In genomic region chr4:177119693-177120092, GRCh38 we compare ENCODE assay signal across 20 cellular contexts.
DNase-seq lines count a peak whose midpoint lies in the region; ATAC-seq, FAIRE-seq and TF ChIP-seq lines count a peak whose summit lies in the region.
"Had no signal": no experiment of that assay in that cellular context is flagged by ENCODE, and none has a peak within 500 bp of the region (broad histone marks: within the 10 kb centered on the region; RNA-seq: fewer than 3 reads in every experiment).

No MANE protein-coding gene starts in this region.

- ATAC-seq in aorta (ENCODE audit: low FRiP score), result peak; percentile 11
- ATAC-seq in GM18873 (IDR thresholded peaks at IDR 0.05; ENCODE audit: low FRiP score, unreplicated experiment), result no peak
- ATAC-seq: A549, Panc1 had no signal

- H3K4me1 ChIP-seq in left ventricle myocardium inferior, result no peaks in the 10 kb centered on the region
- H3K4me1 ChIP-seq in right atrium auricular region, result no peaks in the 10 kb centered on the region
- H3K4me1 ChIP-seq in astrocyte (ENCODE audit: insufficient read depth, low read length), result no peaks in the 10 kb centered on the region
- H3K4me1 ChIP-seq in aorta (ENCODE audit: control insufficient read depth in 1 of 2, insufficient read depth in 2 of 2, low read length in 2 of 2), result no peaks in the 10 kb centered on the region
- H3K4me1 ChIP-seq: A549 had no signal

- no peaks in the 10 kb centered on the region for H3K36me3 Mint-ChIP-seq in astrocyte (ENCODE audit: low read depth, unreplicated experiment)
- no peaks in the 10 kb centered on the region for H3K36me3 Mint-ChIP-seq in activated T-cell treated with anti-CD3 and anti-CD28 coated beads, Interleukin-2, amount 50 U/mL, for 24 hours (ENCODE audit: low read depth)
- H3K36me3 Mint-ChIP-seq: IgD-negative memory B cell had no signal

- H3K27ac ChIP-seq in left ventricle myocardium inferior (replicated peaks) (peak overlapping the region; percentile 15), right atrium auricular region (no peak overlapping the region), astrocyte (ENCODE audit: low read depth, low read length) (peak overlapping the region; percentile 19), aorta (ENCODE audit: low read depth in 1 of 2, low read length in 2 of 2) (peak overlapping the region in 1 of 2 donors; percentile 36)
- H3K27ac ChIP-seq: A549 had no signal

- no peak for FAIRE-seq in astrocyte (lab: Jason Lieb, UNC)
- FAIRE-seq: A549, G401.6 had no signal

- intact Hi-C loops in left ventricle myocardium inferior (cut with micrococcal nuclease) (no loop called here), aorta (cut with DNase I) (no loop called here)

- H2AFZ ChIP-seq in astrocyte (ENCODE audit: low read depth, low read length), result no peak overlapping the region

- no peaks in the 10 kb centered on the region for H3K4me1 Mint-ChIP-seq in astrocyte (ENCODE audit: low read depth, unreplicated experiment)
- H3K4me1 Mint-ChIP-seq in activated T-cell treated with anti-CD3 and anti-CD28 coated beads, Interleukin-2, amount 50 U/mL, for 24 hours (ENCODE audit: low read depth), result no peaks in the 10 kb centered on the region
- H3K4me1 Mint-ChIP-seq: B cell, IgD-negative memory B cell had no signal

- H3K36me3 ChIP-seq in left ventricle myocardium inferior (no peaks in the 10 kb centered on the region), right atrium auricular region (no peaks in the 10 kb centered on the region), astrocyte (ENCODE audit: insufficient read depth, low read length) (no peaks in the 10 kb centered on the region), aorta (ENCODE audit: control insufficient read depth in 1 of 2, insufficient read depth in 2 of 2, low read length in 1 of 2) (no peaks in the 10 kb centered on the region)

- H3K4me2 ChIP-seq in astrocyte (ENCODE audit: low read length), result no peak overlapping the region
- H3K4me2 ChIP-seq: A549 had no signal

- WGBS in aorta, 2 donors, result 51 to 52% methylated on average over 3 of the region's 3 CpGs

- no peaks in the 10 kb centered on the region for H4K20me1 ChIP-seq in astrocyte (ENCODE audit: insufficient read depth, low read length)

- H3K79me2 ChIP-seq in astrocyte (ENCODE audit: insufficient read depth, low read length), result no peaks in the 10 kb centered on the region

- no peak overlapping the region for H3K4me3 ChIP-seq in left ventricle myocardium inferior
- no peak overlapping the region for H3K4me3 ChIP-seq in right atrium auricular region
- no peak overlapping the region for H3K4me3 ChIP-seq in astrocyte (ENCODE audit: insufficient read depth, low read depth, low read length)
- H3K4me3 ChIP-seq in fibroblast of the aortic adventitia (ENCODE audit: low read depth, low read length), result peak overlapping the region; percentile 28
- no peak overlapping the region for H3K4me3 ChIP-seq in aorta (ENCODE audit: low read length in 2 of 2)
- H3K4me3 ChIP-seq: A549 had no signal

- H3K9ac ChIP-seq in astrocyte (ENCODE audit: low read length), result no peak overlapping the region

- no peak for TF ChIP-seq CTCF in left ventricle myocardium inferior (IDR thresholded peaks at IDR 0.05; ENCODE audit: borderline replicate concordance)
- no peak for TF ChIP-seq CTCF in right atrium auricular region (IDR thresholded peaks at IDR 0.05)
- no peak for TF ChIP-seq CTCF in astrocyte (IDR thresholded peaks at IDR 0.05; ENCODE audit: insufficient read depth, low read depth, low read length)
- TF ChIP-seq CTCF in fibroblast of the aortic adventitia (IDR thresholded peaks at IDR 0.05; ENCODE audit: insufficient read depth, low read length), result no peak

- no peaks in the 10 kb centered on the region for H3K27me3 Mint-ChIP-seq in astrocyte (ENCODE audit: low read depth, unreplicated experiment)
- H3K27me3 Mint-ChIP-seq in activated T-cell treated with anti-CD3 and anti-CD28 coated beads, Interleukin-2, amount 50 U/mL, for 24 hours, result no peaks in the 10 kb centered on the region
- H3K27me3 Mint-ChIP-seq: B cell; CD4-positive, alpha-beta T cell; IgD-negative memory B cell had no signal

- H3K27ac Mint-ChIP-seq in astrocyte (ENCODE audit: unreplicated experiment), result no peak overlapping the region
- no peak overlapping the region for H3K27ac Mint-ChIP-seq in activated T-cell treated with anti-CD3 and anti-CD28 coated beads, Interleukin-2, amount 50 U/mL, for 24 hours
- H3K27ac Mint-ChIP-seq: B cell; CD4-positive, alpha-beta T cell; IgD-negative memory B cell had no signal

- no peak overlapping the region for H3K4me3 Mint-ChIP-seq in astrocyte (ENCODE audit: unreplicated experiment)
- no peak overlapping the region for H3K4me3 Mint-ChIP-seq in activated T-cell treated with anti-CD3 and anti-CD28 coated beads, Interleukin-2, amount 50 U/mL, for 24 hours
- H3K4me3 Mint-ChIP-seq: B cell; CD4-positive, alpha-beta T cell; IgD-negative memory B cell had no signal

- H3K9me3 Mint-ChIP-seq in astrocyte (ENCODE audit: unreplicated experiment), result peaks cover 6% of the 10 kb centered on the region
- H3K9me3 Mint-ChIP-seq in activated T-cell treated with anti-CD3 and anti-CD28 coated beads, Interleukin-2, amount 50 U/mL, for 24 hours, result peaks cover 11% of the 10 kb centered on the region

- no peaks in the 10 kb centered on the region for H3K27me3 ChIP-seq in left ventricle myocardium inferior (ENCODE audit: low read depth)
- no peaks in the 10 kb centered on the region for H3K27me3 ChIP-seq in right atrium auricular region
- H3K27me3 ChIP-seq in astrocyte (ENCODE audit: insufficient read depth, low read length), result no peaks in the 10 kb centered on the region
- H3K27me3 ChIP-seq in aorta (ENCODE audit: control insufficient read depth in 1 of 2, insufficient read depth in 2 of 2, low read length in 1 of 2), result no peaks in the 10 kb centered on the region

- H3K9me3 ChIP-seq in left ventricle myocardium inferior (replicated peaks) (peaks cover 21% of the 10 kb centered on the region), right atrium auricular region (peaks cover 0 to 9% of the 10 kb centered on the region in 2 donors), astrocyte (ENCODE audit: insufficient read depth, low read depth, low read length) (no peaks in the 10 kb centered on the region), aorta (ENCODE audit: control insufficient read depth, low read length) (no peaks in the 10 kb centered on the region)
- H3K9me3 ChIP-seq: A549 had no signal

- DNase-seq in left ventricle myocardium inferior (no peak), right atrium auricular region (ENCODE audit: low spot score) (no peak), astrocyte (ENCODE audit: low read depth) (peak; percentile 16), fibroblast of the aortic adventitia (ENCODE audit: low read depth) (peak; percentile 77), aorta (no peak)
- DNase-seq in activated T-cell treated with anti-CD3 and anti-CD28 coated beads, Interleukin-2, amount 50 U/mL, for 24 hours, result no peak
- no peak for DNase-seq in activated naive CD4-positive, alpha-beta T cell treated with Interleukin-2 at 50 U/mL for 16 hours
- DNase-seq: Calu3; CD4-positive, alpha-beta T cell; DMS79; NCI-H1417; NCI-H2029 treated with DMSO at 0.1 percent for 48 hours; NCI-H510A; SHP77 had no signal

Comparison
In these comparisons a context has a peak if more than half of its experiments do, and no peak if none do; other contexts are left out.
1. H3K27ac ChIP-seq: peak in left ventricle myocardium inferior (single experiment) and astrocyte (single experiment); none in right atrium auricular region (0 of 2).
2. DNase-seq: peak in astrocyte (single experiment) and fibroblast of the aortic adventitia (single experiment); none in left ventricle myocardium inferior (single experiment), right atrium auricular region (single experiment), aorta (0 of 2), activated T-cell treated with anti-CD3 and anti-CD28 coated beads, Interleukin-2, amount 50 U/mL, for 24 hours (single experiment) and activated naive CD4-positive, alpha-beta T cell treated with Interleukin-2 at 50 U/mL for 16 hours (single experiment).